Comparison of ENCODE assay signal across 29 cellular contexts in the genomic region with DNA sequence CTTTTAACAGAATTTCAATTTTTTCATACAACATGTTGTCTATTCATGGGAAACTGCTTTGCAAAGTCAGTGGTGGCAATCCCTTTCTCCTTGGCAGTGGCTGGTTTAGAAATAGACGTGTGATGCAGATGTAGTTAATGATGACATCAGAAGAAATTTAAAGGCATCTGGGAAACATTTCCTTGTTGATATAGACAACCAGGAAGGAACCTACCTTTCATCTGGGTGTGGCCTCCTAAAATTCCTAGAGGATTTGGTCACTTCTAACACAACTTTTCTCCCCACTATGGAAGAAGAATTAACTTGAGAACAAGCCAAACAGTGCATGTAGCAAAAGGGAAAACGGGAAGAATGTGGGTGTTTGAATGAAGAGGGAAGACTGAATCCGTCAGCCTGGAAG.
DNase-seq lines count a peak whose midpoint lies in the region; ATAC-seq lines count a peak whose summit lies in the region.
"Had no signal": no experiment of that assay in that cellular context is flagged by ENCODE, and none has a peak within 500 bp of the region (broad histone marks: within the 10 kb centered on the region; RNA-seq: fewer than 3 reads in every experiment).

No MANE protein-coding gene starts in this region.

- ATAC-seq in activated T-cell treated with anti-CD3 and anti-CD28 coated beads, Interleukin-2, amount 50 U/mL, for 72 hours (replicated peaks in 1 of 2), result no peak
- ATAC-seq: gastroesophageal sphincter; natural killer cell treated with Interleukin-12 subunit alpha and Interleukin-12 subunit beta and Interleukin-15 and Interleukin-18, amount 100 ng/mL, for 72 hours had no signal

- H3K4me3 ChIP-seq in mesendoderm (ENCODE audit: low read length), result no peak overlapping the region
- H3K4me3 ChIP-seq: gastroesophageal sphincter, lung, sigmoid colon, SJCRH30, tibial artery had no signal

- H3K27me3 Mint-ChIP-seq in activated T-cell treated with anti-CD3 and anti-CD28 coated beads, Interleukin-2, amount 50 U/mL, for 72 hours (ENCODE audit: low read depth), result no peaks in the 10 kb centered on the region

- H3K4me3 Mint-ChIP-seq in activated T-cell treated with anti-CD3 and anti-CD28 coated beads, Interleukin-2, amount 50 U/mL, for 72 hours, result no peak overlapping the region
- H3K4me3 Mint-ChIP-seq: activated naive CD4-positive, alpha-beta T cell treated with anti-CD3 and anti-CD28 coated beads, Interleukin-2, amount 50 U/mL, for 24 hours; natural killer cell treated with Interleukin-12 subunit alpha and Interleukin-12 subunit beta and Interleukin-15 and Interleukin-18, amount 100 ng/mL, for 72 hours had no signal

- no peak overlapping the region for H2AK5ac ChIP-seq in mesendoderm (ENCODE audit: low read length)

- WGBS in mesendoderm (ENCODE audit: extremely low coverage, insufficient coverage, low lambda C conversion rate), result no CpG with 5 or more reads among the region's 3 CpGs

- H3K4me1 Mint-ChIP-seq in activated T-cell treated with anti-CD3 and anti-CD28 coated beads, Interleukin-2, amount 50 U/mL, for 72 hours (ENCODE audit: low read depth), result no peaks in the 10 kb centered on the region
- H3K4me1 Mint-ChIP-seq: activated naive CD4-positive, alpha-beta T cell treated with anti-CD3 and anti-CD28 coated beads, Interleukin-2, amount 50 U/mL, for 24 hours had no signal

- DNase-seq in EH (ENCODE audit: low read depth), result peak; percentile 35
- DNase-seq in LoVo (ENCODE audit: low spot score), result peak; percentile 65
- peak; percentile 39 for DNase-seq in epithelial cell of prostate (ENCODE audit: low read depth, low spot score)
- DNase-seq in mesendoderm, result peak; percentile 43
- no peak for DNase-seq in NCI-H526 treated with DMSO at 0.1 percent for 48 hours (lab: John Stamatoyannopoulos, UW)
- DNase-seq in activated T-cell treated with anti-CD3 and anti-CD28 coated beads, Interleukin-2, amount 50 U/mL, for 72 hours, result no peak
- DNase-seq in NCI-H146 (lab: John Stamatoyannopoulos, UW), result no peak
- DNase-seq: activated CD4-positive, alpha-beta T cell treated with anti-CD3 and anti-CD28 coated beads for 48 hours; amniotic stem cell; brain microvascular endothelial cell; C1 segment of cervical spinal cord; DMS53; GF-D8; NCI-H1436 treated with DMSO at 0.1 percent for 48 hours; NCI-H446; NCI-H82; sigmoid colon; SJCRH30; stimulated activated CD4-positive, alpha-beta T cell treated with anti-CD3 and anti-CD28 coated beads, Interleukin-12 subunit alpha, Interleukin-12 subunit beta, amount 100 ng/mL, for 4 hours; stimulated activated CD4-positive, alpha-beta T cell treated with anti-CD3 and anti-CD28 coated beads, Interleukin-4, amount 100 ng/mL, for 1 hour; SW 1271; T-helper 9 cell; tibial artery; WERI-Rb-1 had no signal

- H2BK5ac ChIP-seq in mesendoderm (ENCODE audit: low read length), result no peak overlapping the region

- no peaks in the 10 kb centered on the region for H3K79me2 ChIP-seq in mesendoderm (ENCODE audit: control insufficient read depth, insufficient read depth, low read length)

- H3K4ac ChIP-seq in mesendoderm (ENCODE audit: low read depth, low read length), result no peak overlapping the region

- no peaks in the 10 kb centered on the region for H3K9me3 Mint-ChIP-seq in activated T-cell treated with anti-CD3 and anti-CD28 coated beads, Interleukin-2, amount 50 U/mL, for 72 hours
- H3K9me3 Mint-ChIP-seq: activated naive CD4-positive, alpha-beta T cell treated with anti-CD3 and anti-CD28 coated beads, Interleukin-2, amount 50 U/mL, for 24 hours had no signal

- no peaks in the 10 kb centered on the region for H3K27me3 ChIP-seq in mesendoderm (ENCODE audit: insufficient read depth, low read length, poor library complexity)
- H3K27me3 ChIP-seq: brain microvascular endothelial cell, gastroesophageal sphincter, sigmoid colon, SJCRH30, tibial artery had no signal

- no peak overlapping the region for H2BK15ac ChIP-seq in mesendoderm (replicated peaks; ENCODE audit: low read depth)

- no peak overlapping the region for H3K4me2 ChIP-seq in mesendoderm (ENCODE audit: low read length)
- H3K4me2 ChIP-seq: KMS-11 had no signal

- no peak overlapping the region for H3K9ac ChIP-seq in mesendoderm (ENCODE audit: low read length)
- H3K9ac ChIP-seq: KMS-11 had no signal

- H3K4me1 ChIP-seq in mesendoderm (ENCODE audit: control insufficient read depth, low read depth, low read length), result no peaks in the 10 kb centered on the region
- H3K4me1 ChIP-seq: gastroesophageal sphincter, sigmoid colon, SJCRH30, tibial artery had no signal

- H3K27ac ChIP-seq in epithelial cell of prostate (peak overlapping the region; percentile 67), mesendoderm (ENCODE audit: low read depth, low read length) (no peak overlapping the region)
- H3K27ac ChIP-seq: brain microvascular endothelial cell, gastroesophageal sphincter, KMS-11, sigmoid colon, SJCRH30, tibial artery, WERI-Rb-1 had no signal

- H3K23ac ChIP-seq in mesendoderm (ENCODE audit: low read length), result no peak overlapping the region

- no peaks in the 10 kb centered on the region for H3K79me1 ChIP-seq in mesendoderm (ENCODE audit: low read length)

- no peak overlapping the region for H4K5ac ChIP-seq in mesendoderm (ENCODE audit: low read length)

- no peak overlapping the region for H3K18ac ChIP-seq in mesendoderm (ENCODE audit: low read length)

- H3K36me3 Mint-ChIP-seq in activated T-cell treated with anti-CD3 and anti-CD28 coated beads, Interleukin-2, amount 50 U/mL, for 72 hours (ENCODE audit: insufficient read depth in 2 of 2), result no peaks in the 10 kb centered on the region
- H3K36me3 Mint-ChIP-seq: activated naive CD4-positive, alpha-beta T cell treated with anti-CD3 and anti-CD28 coated beads, Interleukin-2, amount 50 U/mL, for 24 hours; natural killer cell treated with Interleukin-12 subunit alpha and Interleukin-12 subunit beta and Interleukin-15 and Interleukin-18, amount 100 ng/mL, for 72 hours had no signal

- no peak overlapping the region for H3K27ac Mint-ChIP-seq in activated T-cell treated with anti-CD3 and anti-CD28 coated beads, Interleukin-2, amount 50 U/mL, for 72 hours
- H3K27ac Mint-ChIP-seq: activated naive CD4-positive, alpha-beta T cell treated with anti-CD3 and anti-CD28 coated beads, Interleukin-2, amount 50 U/mL, for 24 hours; natural killer cell treated with Interleukin-12 subunit alpha and Interleukin-12 subunit beta and Interleukin-15 and Interleukin-18, amount 100 ng/mL, for 72 hours had no signal

- H3K56ac ChIP-seq in mesendoderm (ENCODE audit: low read length), result no peak overlapping the region

- H3K36me3 ChIP-seq in mesendoderm (ENCODE audit: control insufficient read depth, insufficient read depth, low read length), result no peaks in the 10 kb centered on the region
- H3K36me3 ChIP-seq: brain microvascular endothelial cell, gastroesophageal sphincter, sigmoid colon, SJCRH30, tibial artery, WERI-Rb-1 had no signal

- H4K8ac ChIP-seq in mesendoderm (ENCODE audit: low read depth, low read length), result no peak overlapping the region

- H2BK120ac ChIP-seq in mesendoderm (ENCODE audit: low read depth, low read length), result no peak overlapping the region

Comparison
In these comparisons a context has a peak if more than half of its experiments do, and no peak if none do; other contexts are left out.
1. DNase-seq: peak in EH (single experiment), LoVo (single experiment), epithelial cell of prostate (single experiment) and mesendoderm (single experiment); none in NCI-H526 treated with DMSO at 0.1 percent for 48 hours (single experiment), activated T-cell treated with anti-CD3 and anti-CD28 coated beads, Interleukin-2, amount 50 U/mL, for 72 hours (0 of 2) and NCI-H146 (single experiment).